28 cellular contexts compared by ENCODE assay signal in genomic region chr9:90517103-90517502, GRCh38.
DNase-seq lines count a peak whose midpoint lies in the region; ATAC-seq and TF ChIP-seq lines count a peak whose summit lies in the region.
"Had no signal": no experiment of that assay in that cellular context is flagged by ENCODE, and none has a peak within 500 bp of the region (broad histone marks: within the 10 kb centered on the region; RNA-seq: fewer than 3 reads in every experiment).

No MANE protein-coding gene starts in this region.

- H3K4me3 ChIP-seq in PC-3 (ENCODE audit: low read length): no peak overlapping the region
- H3K4me3 ChIP-seq in SK-N-SH (ENCODE audit: low read depth in 2 of 2, low read length in 1 of 2): no peak overlapping the region
- H3K4me3 ChIP-seq: Peyer's patch, SJSA1, stomach had no signal

- H3K27me3 ChIP-seq in PC-3 (ENCODE audit: low read length) (no peaks in the 10 kb centered on the region; the same call in 1 of the 2 replicates), SK-N-SH (ENCODE audit: insufficient read depth) (no peaks in the 10 kb centered on the region)
- H3K27me3 ChIP-seq: Peyer's patch, SJSA1, stomach had no signal

- CTCF ChIA-PET in PC-3 (lab: Charles Lee): no interaction called here
- CTCF ChIA-PET in SK-N-SH (lab: Yijun Ruan, JAX): interaction anchor here (0.5 kb wide), 1 partner anchor 20 kb away, joined by 3 read pairs; no protein-coding TSS in a partner anchor

- no peaks in the 10 kb centered on the region for H3F3A ChIP-seq in PC-3 (ENCODE audit: low read length, unreplicated experiment)
- H3F3A ChIP-seq in SK-N-SH (replicated peaks; ENCODE audit: insufficient read depth): no peaks in the 10 kb centered on the region

- no peaks in the 10 kb centered on the region for H3K79me2 ChIP-seq in PC-3 (ENCODE audit: low read length)
- no peaks in the 10 kb centered on the region for H3K79me2 ChIP-seq in SK-N-SH (ENCODE audit: insufficient read depth)

- no peak for ATAC-seq in PC-3
- no peak for ATAC-seq in HG03196 (IDR thresholded peaks at IDR 0.05; ENCODE audit: unreplicated experiment)
- ATAC-seq: sciatic nerve, T-cell had no signal

- no peak for TF ChIP-seq RAD21 in SK-N-SH (IDR thresholded peaks at IDR 0.05; ENCODE audit: low read length)

- H3K27ac ChIP-seq in C4-2B: peak overlapping the region; percentile 69
- no peak overlapping the region for H3K27ac ChIP-seq in PC-3 (ENCODE audit: low read length)
- H3K27ac ChIP-seq in SK-N-SH (ENCODE audit: low read depth in 2 of 2, low read length in 1 of 2): no peak overlapping the region
- H3K27ac ChIP-seq: neutrophil, Peyer's patch, SJSA1, stomach had no signal

- no peaks in the 10 kb centered on the region for H3K36me3 ChIP-seq in PC-3 (ENCODE audit: low read depth, low read length)
- H3K36me3 ChIP-seq in SK-N-SH (replicated peaks in 1 of 2; ENCODE audit: control insufficient read depth in 1 of 2, insufficient read depth in 2 of 2, low read length in 1 of 2): no peaks in the 10 kb centered on the region
- H3K36me3 ChIP-seq: neutrophil, Peyer's patch, SJSA1, stomach had no signal

- TF ChIP-seq CTCF in C4-2B (conservative IDR thresholded peaks at IDR 0.05): no peak
- no peak for TF ChIP-seq CTCF in PC-3 (conservative IDR thresholded peaks at IDR 0.05; ENCODE audit: low read depth, low read length)
- no peak for TF ChIP-seq CTCF in SK-N-SH (IDR thresholded peaks at IDR 0.05)

- POLR2A ChIA-PET in PC-3 (lab: Charles Lee; ENCODE audit: unreplicated experiment): no interaction called here
- POLR2A ChIA-PET in SK-N-SH (lab: Yijun Ruan, JAX): no interaction called here

- no peak overlapping the region for H3K9ac ChIP-seq in PC-3 (ENCODE audit: low read length)
- H3K9ac ChIP-seq in SK-N-SH: no peak overlapping the region

- no TSS peak for BruUV-seq in PC-3 (replicated peaks; lab: Mats Ljungman, UMichigan)

- 25% methylated on average over 2 of the region's 2 CpGs for WGBS in SK-N-SH (ENCODE audit: low lambda C conversion rate)

- H2AFZ ChIP-seq in PC-3 (ENCODE audit: low read length): no peak overlapping the region
- H2AFZ ChIP-seq in SK-N-SH (ENCODE audit: low read depth): no peak overlapping the region

- no peak overlapping the region for H3K4me2 ChIP-seq in PC-3 (ENCODE audit: low read length)
- no peak overlapping the region for H3K4me2 ChIP-seq in SK-N-SH

- H3K9me2 ChIP-seq in PC-3 (replicated peaks; ENCODE audit: low read length) (no peaks in the 10 kb centered on the region), SK-N-SH (no peaks in the 10 kb centered on the region)

- no peaks in the 10 kb centered on the region for H4K20me1 ChIP-seq in PC-3 (ENCODE audit: low read length)
- no peaks in the 10 kb centered on the region for H4K20me1 ChIP-seq in SK-N-SH (ENCODE audit: insufficient read depth)

- DNase-seq in HT-29 (ENCODE audit: low spot score): peak; percentile 28
- DNase-seq in PC-3: peak; percentile 64
- DNase-seq in iPS-NIHi11 (ENCODE audit: low spot score): peak; percentile 17
- no peak for DNase-seq in GDM1 (lab: John Stamatoyannopoulos, UW)
- DNase-seq in SK-N-SH: no peak
- DNase-seq in hypothalamus (lab: John Stamatoyannopoulos, UW): no peak
- DNase-seq: activated B cell treated with CpG ODN at 0.5 μM for 24 hours; activated CD4-positive, alpha-beta T cell treated with anti-CD3 and anti-CD28 coated beads, Interleukin-2, amount 50 U/mL, for 1 hour; activated effector memory CD4-positive, alpha-beta T cell treated with anti-CD3 and anti-CD28 coated beads, Interleukin-2, amount 50 U/mL, for 16 hours; activated T-cell treated with anti-CD3 and anti-CD28 coated beads, Interleukin-2, amount 50 U/mL, for 24 hours; CD8-positive, alpha-beta memory T cell; effector CD8-positive, alpha-beta T cell; GF-D8; IMR-90; midbrain; naive B cell; NCI-H1092; NCI-H187 treated with DMSO at 0.1 percent for 48 hours; NCI-H526 treated with DMSO at 0.1 percent for 48 hours; Peyer's patch; stimulated activated CD4-positive, alpha-beta T cell treated with anti-CD3 and anti-CD28 coated beads, Interleukin-2, amount 100 ng/mL, for 48 hours; stomach; T-cell had no signal

- H3K4me1 ChIP-seq in PC-3 (ENCODE audit: insufficient read depth, low read length): peaks cover 10% of the 10 kb centered on the region
- no peaks in the 10 kb centered on the region for H3K4me1 ChIP-seq in SK-N-SH (ENCODE audit: control insufficient read depth in 1 of 2, insufficient read depth in 2 of 2, low read depth in 1 of 2, low read length in 1 of 2)
- H3K4me1 ChIP-seq: Peyer's patch, SJSA1 had no signal

- intact Hi-C loops in PC-3 (cut with micrococcal nuclease): no loop called here

- H3K9me3 ChIP-seq in PC-3 (ENCODE audit: low read length): no peaks in the 10 kb centered on the region
- no peaks in the 10 kb centered on the region for H3K9me3 ChIP-seq in SK-N-SH
- H3K9me3 ChIP-seq: neutrophil, Peyer's patch, SJSA1, stomach had no signal

- TF ChIP-seq EP300 in SK-N-SH (IDR thresholded peaks at IDR 0.05; ENCODE audit: borderline replicate concordance in 1 of 2, low read depth in 1 of 2, low read length in 1 of 2): no peak

TF ChIP-seq in SK-N-SH, 30 proteins besides CTCF, POLR2A, EP300 and RAD21 (continues in another document):
- TF ChIP-seq IRF3 (IDR thresholded peaks at IDR 0.05; ENCODE audit: low read depth, low read length) (no peak), ELF1 (IDR thresholded peaks at IDR 0.05) (no peak), USF1 (IDR thresholded peaks at IDR 0.05; ENCODE audit: borderline replicate concordance, low read depth) (no peak), PBX3 (IDR thresholded peaks at IDR 0.05) (no peak), RCOR1 (IDR thresholded peaks at IDR 0.05; ENCODE audit: low read length) (no peak), GATA2 (CRISPR knock-in tag; IDR thresholded peaks at IDR 0.05) (no peak), MAX (IDR thresholded peaks at IDR 0.05; ENCODE audit: low read depth) (no peak), EZH2phosphoT487 (IDR thresholded peaks at IDR 0.05; ENCODE audit: borderline replicate concordance, low read depth) (no peak), YY1 (IDR thresholded peaks at IDR 0.05; ENCODE audit: low read depth) (no peak), ZBTB33 (IDR thresholded peaks at IDR 0.05; ENCODE audit: borderline replicate concordance, low read depth) (no peak), GABPA (IDR thresholded peaks at IDR 0.05; ENCODE audit: low read depth) (no peak)

Comparison
In these comparisons a context has a peak if more than half of its experiments do, and no peak if none do; other contexts are left out.
1. DNase-seq: peak in HT-29 (single experiment), PC-3 (single experiment) and iPS-NIHi11 (single experiment); none in GDM1 (single experiment), SK-N-SH (single experiment) and hypothalamus (0 of 51).